ENCODE assay signal across 10 cellular contexts in genomic region chr14:101808020-101808641, GRCh38. TPM values are rescaled to one million over a fixed set of nuclear protein-coding genes. Genes with fewer than 3 reads are reported as not detected.
A peak's percentile ranks its signal among the peaks of the same experiment; 100 is the strongest.
DNase-seq lines count a peak whose midpoint lies in the region; ATAC-seq and TF ChIP-seq lines count a peak whose summit lies in the region.
"Had no signal": no experiment of that assay in that cellular context is flagged by ENCODE, and none has a peak within 500 bp of the region (broad histone marks: within the 10 kb centered on the region; RNA-seq: fewer than 3 reads in every experiment).

No MANE protein-coding gene starts in this region.

- no peak for TF ChIP-seq CTCF in CD14-positive monocyte (IDR thresholded peaks at IDR 0.05)

- no peaks in the 10 kb centered on the region for H3K27me3 Mint-ChIP-seq in effector memory CD8-positive, alpha-beta T cell
- H3K27me3 Mint-ChIP-seq in CD14-positive monocyte (ENCODE audit: low read depth in 3 of 3): peaks cover 0 to 4% (median 1%) of the 10 kb centered on the region in 3 donors

- no peaks in the 10 kb centered on the region for H3K9me3 Mint-ChIP-seq in effector memory CD8-positive, alpha-beta T cell
- H3K9me3 Mint-ChIP-seq in CD14-positive monocyte: no peaks in the 10 kb centered on the region

- H3K4me3 Mint-ChIP-seq in effector memory CD8-positive, alpha-beta T cell: no peak overlapping the region
- no peak overlapping the region for H3K4me3 Mint-ChIP-seq in CD14-positive monocyte

- H3K27ac Mint-ChIP-seq in effector memory CD8-positive, alpha-beta T cell: peak overlapping the region; percentile 78 to 100
- H3K27ac Mint-ChIP-seq in CD14-positive monocyte: peak overlapping the region in 3 of 7 donors; percentile 1 to 51 (median 30)

- DNase-seq in NCI-H2081 (lab: John Stamatoyannopoulos, UW): peak; percentile 9 to 61
- DNase-seq in NCI-H2081 treated with DMSO at 0.1 percent for 48 hours (lab: John Stamatoyannopoulos, UW): no peak
- DNase-seq in NCI-H82 (lab: John Stamatoyannopoulos, UW): peak; percentile 78
- no peak for DNase-seq in effector memory CD8-positive, alpha-beta T cell
- peak; percentile 62 for DNase-seq in retina
- no peak for DNase-seq in CD14-positive monocyte (ENCODE audit: low spot score)
- DNase-seq in NCI-H1105 treated with DMSO at 0.1 percent for 48 hours (lab: John Stamatoyannopoulos, UW): no peak
- DNase-seq in SKM-1 treated with dmso at 0.1 percent for 144 hours (lab: John Stamatoyannopoulos, UW; ENCODE audit: unreplicated experiment): no peak
- DNase-seq: left colon; stimulated activated naive CD4-positive, alpha-beta T cell had no signal

- peaks cover 41% of the 10 kb centered on the region for H3K36me3 Mint-ChIP-seq in effector memory CD8-positive, alpha-beta T cell (ENCODE audit: insufficient read depth)
- peaks cover 12 to 17% of the 10 kb centered on the region in 2 donors for H3K36me3 Mint-ChIP-seq in CD14-positive monocyte

- peaks cover 31 to 32% of the 10 kb centered on the region in 2 donors for H3K4me1 Mint-ChIP-seq in effector memory CD8-positive, alpha-beta T cell (ENCODE audit: low read depth in 2 of 2)
- H3K4me1 Mint-ChIP-seq in CD14-positive monocyte: peaks cover 18% of the 10 kb centered on the region

- intact Hi-C loops in CD14-positive monocyte (cut with micrococcal nuclease): loop anchor here in 1 of 2 donors (2.0 kb wide), 1 partner anchor 77 kb away; no protein-coding TSS in a partner anchor

- ATAC-seq in effector memory CD8-positive, alpha-beta T cell (replicated peaks): no peak
- ATAC-seq: left colon had no signal

RNA-seq across cellular contexts. Expression of gene PPP2R5C, which starts 46.6 kb away (rescaled TPM):
- 10 to 100 TPM; 61.9 to 64.0 TPM for polyA plus RNA-seq in CD14-positive monocyte

Comparison
In these comparisons a context has a peak if more than half of its experiments do, and no peak if none do; other contexts are left out.
1. DNase-seq: peak in NCI-H2081 (2 of 2), NCI-H82 (single experiment) and retina (single experiment); none in NCI-H2081 treated with DMSO at 0.1 percent for 48 hours (single experiment), effector memory CD8-positive, alpha-beta T cell (0 of 3), CD14-positive monocyte (single experiment), NCI-H1105 treated with DMSO at 0.1 percent for 48 hours (single experiment) and SKM-1 treated with dmso at 0.1 percent for 144 hours (single experiment).